In the genomic region with DNA sequence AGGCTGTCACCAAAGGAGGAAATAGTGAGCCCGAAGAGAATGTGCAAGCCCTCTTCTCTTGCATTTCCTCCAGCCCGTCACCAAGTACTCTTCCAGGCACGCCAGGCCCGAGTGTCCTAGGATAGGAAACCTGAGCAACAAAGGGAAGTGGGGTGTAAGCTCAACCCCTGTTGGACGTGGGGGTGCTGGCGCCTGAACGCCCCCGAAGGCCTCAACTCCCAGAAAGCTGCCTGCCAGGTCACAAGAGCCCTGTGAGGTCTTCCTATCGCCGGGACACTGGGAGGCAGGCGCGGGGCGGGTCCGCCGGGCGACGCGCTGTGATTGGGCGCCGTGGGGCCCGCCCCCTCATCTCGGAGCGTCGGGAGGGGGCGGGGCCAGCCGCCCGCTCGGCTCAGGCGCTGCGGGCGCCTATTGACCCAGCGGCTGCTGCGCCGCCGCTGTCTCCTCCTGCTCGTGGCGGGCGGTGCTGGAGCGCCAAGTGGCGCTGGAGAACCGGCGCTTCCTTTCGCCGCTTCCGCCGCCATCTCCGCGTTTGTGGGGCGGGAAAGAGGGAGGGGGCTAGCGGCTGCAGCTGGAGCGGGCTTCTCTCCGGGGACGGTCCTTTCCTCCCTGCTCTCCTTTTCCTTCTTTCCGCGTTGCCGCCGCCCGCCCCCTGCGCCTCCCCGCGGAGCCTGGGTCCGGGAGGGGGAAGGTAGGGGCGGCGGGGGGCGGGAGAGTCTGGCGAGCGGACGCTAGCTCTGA, we compare ENCODE assay signal across 1 cellular context.
TF ChIP-seq lines count a peak whose summit lies in the region.

No MANE protein-coding gene starts in this region.

TF ChIP-seq in HepG2, 621 proteins besides CTCF, POLR2A, EP300 and RAD21 (continued from another document):
- TF ChIP-seq, protein P1, sequence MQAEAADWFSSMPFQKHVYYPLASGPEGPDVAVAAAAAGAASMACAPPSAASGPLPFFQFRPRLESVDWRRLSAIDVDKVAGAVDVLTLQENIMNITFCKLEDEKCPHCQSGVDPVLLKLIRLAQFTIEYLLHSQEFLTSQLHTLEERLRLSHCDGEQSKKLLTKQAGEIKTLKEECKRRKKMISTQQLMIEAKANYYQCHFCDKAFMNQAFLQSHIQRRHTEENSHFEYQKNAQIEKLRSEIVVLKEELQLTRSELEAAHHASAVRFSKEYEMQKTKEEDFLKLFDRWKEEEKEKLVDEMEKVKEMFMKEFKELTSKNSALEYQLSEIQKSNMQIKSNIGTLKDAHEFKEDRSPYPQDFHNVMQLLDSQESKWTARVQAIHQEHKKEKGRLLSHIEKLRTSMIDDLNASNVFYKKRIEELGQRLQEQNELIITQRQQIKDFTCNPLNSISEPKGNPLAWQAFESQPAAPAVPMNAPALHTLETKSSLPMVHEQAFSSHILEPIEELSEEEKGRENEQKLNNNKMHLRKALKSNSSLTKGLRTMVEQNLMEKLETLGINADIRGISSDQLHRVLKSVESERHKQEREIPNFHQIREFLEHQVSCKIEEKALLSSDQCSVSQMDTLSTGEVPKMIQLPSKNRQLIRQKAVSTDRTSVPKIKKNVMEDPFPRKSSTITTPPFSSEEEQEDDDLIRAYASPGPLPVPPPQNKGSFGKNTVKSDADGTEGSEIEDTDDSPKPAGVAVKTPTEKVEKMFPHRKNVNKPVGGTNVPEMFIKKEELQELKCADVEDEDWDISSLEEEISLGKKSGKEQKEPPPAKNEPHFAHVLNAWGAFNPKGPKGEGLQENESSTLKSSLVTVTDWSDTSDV (CRISPR knock-in tag; IDR thresholded peaks at IDR 0.05) = no peak
- TF ChIP-seq, protein P2, sequence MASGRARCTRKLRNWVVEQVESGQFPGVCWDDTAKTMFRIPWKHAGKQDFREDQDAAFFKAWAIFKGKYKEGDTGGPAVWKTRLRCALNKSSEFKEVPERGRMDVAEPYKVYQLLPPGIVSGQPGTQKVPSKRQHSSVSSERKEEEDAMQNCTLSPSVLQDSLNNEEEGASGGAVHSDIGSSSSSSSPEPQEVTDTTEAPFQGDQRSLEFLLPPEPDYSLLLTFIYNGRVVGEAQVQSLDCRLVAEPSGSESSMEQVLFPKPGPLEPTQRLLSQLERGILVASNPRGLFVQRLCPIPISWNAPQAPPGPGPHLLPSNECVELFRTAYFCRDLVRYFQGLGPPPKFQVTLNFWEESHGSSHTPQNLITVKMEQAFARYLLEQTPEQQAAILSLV (CRISPR knock-in tag; IDR thresholded peaks at IDR 0.05; ENCODE audit: borderline replicate concordance) = no peak
- TF ChIP-seq JUND (CRISPR knock-in tag; IDR thresholded peaks at IDR 0.05) (no peak), MIER3 (CRISPR knock-in tag; IDR thresholded peaks at IDR 0.05; ENCODE audit: borderline replicate concordance) (no peak; the same call in 1 of the 2 replicates), ZKSCAN1 (IDR thresholded peaks at IDR 0.05; ENCODE audit: low read length) (no peak), NCOA1 (CRISPR knock-in tag; IDR thresholded peaks at IDR 0.05) (no peak), ZNF468 (CRISPR knock-in tag; IDR thresholded peaks at IDR 0.05) (no peak), ZFP36 (IDR thresholded peaks at IDR 0.05; ENCODE audit: borderline replicate concordance, low read depth, low read length, partially characterized antibody) (no peak), MED13 (CRISPR knock-in tag; IDR thresholded peaks at IDR 0.05) (no peak), CBX5 (CRISPR knock-in tag; IDR thresholded peaks at IDR 0.05; ENCODE audit: borderline replicate concordance) (no peak), FOXA1 (IDR thresholded peaks at IDR 0.05) (no peak), FOXA1 (CRISPR knock-in tag; IDR thresholded peaks at IDR 0.05) (peak; percentile 57), ZNF335 (CRISPR knock-in tag; IDR thresholded peaks at IDR 0.05) (peak; percentile 90), ZNF652 (CRISPR knock-in tag; IDR thresholded peaks at IDR 0.05; ENCODE audit: borderline replicate concordance, low read depth) (no peak), NFYC (CRISPR knock-in tag; IDR thresholded peaks at IDR 0.05) (peak; percentile 73), SP4 (CRISPR knock-in tag; IDR thresholded peaks at IDR 0.05) (peak; percentile 80), ZNF558 (CRISPR knock-in tag; IDR thresholded peaks at IDR 0.05; ENCODE audit: borderline replicate concordance) (peak; percentile 59), ZNF720 (CRISPR knock-in tag; IDR thresholded peaks at IDR 0.05) (no peak), CENPX (CRISPR knock-in tag; IDR thresholded peaks at IDR 0.05) (no peak), TCF7 (IDR thresholded peaks at IDR 0.05; ENCODE audit: low read depth) (no peak), STAG1 (CRISPR knock-in tag; IDR thresholded peaks at IDR 0.05) (peak; percentile 29; the same call in 1 of the 2 replicates), ATF7-NPFF (CRISPR knock-in tag; IDR thresholded peaks at IDR 0.05; ENCODE audit: low read depth) (peak; percentile 52), FOSL1 (CRISPR knock-in tag; IDR thresholded peaks at IDR 0.05; ENCODE audit: borderline replicate concordance) (no peak), ZSCAN21 (CRISPR knock-in tag; IDR thresholded peaks at IDR 0.05; ENCODE audit: borderline replicate concordance) (peak; percentile 45; the same call in 1 of the 2 replicates), CENPT (CRISPR knock-in tag; IDR thresholded peaks at IDR 0.05; ENCODE audit: low read depth) (no peak), MEIS1 (CRISPR knock-in tag; IDR thresholded peaks at IDR 0.05; ENCODE audit: borderline replicate concordance) (no peak), NFE2L2 (IDR thresholded peaks at IDR 0.05; ENCODE audit: low read length) (no peak)
- TF ChIP-seq, protein P3, sequence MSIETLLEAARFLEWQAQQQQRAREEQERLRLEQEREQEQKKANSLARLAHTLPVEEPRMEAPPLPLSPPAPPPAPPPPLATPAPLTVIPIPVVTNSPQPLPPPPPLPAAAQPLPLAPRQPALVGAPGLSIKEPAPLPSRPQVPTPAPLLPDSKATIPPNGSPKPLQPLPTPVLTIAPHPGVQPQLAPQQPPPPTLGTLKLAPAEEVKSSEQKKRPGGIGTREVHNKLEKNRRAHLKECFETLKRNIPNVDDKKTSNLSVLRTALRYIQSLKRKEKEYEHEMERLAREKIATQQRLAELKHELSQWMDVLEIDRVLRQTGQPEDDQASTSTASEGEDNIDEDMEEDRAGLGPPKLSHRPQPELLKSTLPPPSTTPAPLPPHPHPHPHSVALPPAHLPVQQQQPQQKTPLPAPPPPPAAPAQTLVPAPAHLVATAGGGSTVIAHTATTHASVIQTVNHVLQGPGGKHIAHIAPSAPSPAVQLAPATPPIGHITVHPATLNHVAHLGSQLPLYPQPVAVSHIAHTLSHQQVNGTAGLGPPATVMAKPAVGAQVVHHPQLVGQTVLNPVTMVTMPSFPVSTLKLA (IDR thresholded peaks at IDR 0.05) = peak; percentile 5; the same call in 1 of the 2 replicates
- TF ChIP-seq, protein P4, sequence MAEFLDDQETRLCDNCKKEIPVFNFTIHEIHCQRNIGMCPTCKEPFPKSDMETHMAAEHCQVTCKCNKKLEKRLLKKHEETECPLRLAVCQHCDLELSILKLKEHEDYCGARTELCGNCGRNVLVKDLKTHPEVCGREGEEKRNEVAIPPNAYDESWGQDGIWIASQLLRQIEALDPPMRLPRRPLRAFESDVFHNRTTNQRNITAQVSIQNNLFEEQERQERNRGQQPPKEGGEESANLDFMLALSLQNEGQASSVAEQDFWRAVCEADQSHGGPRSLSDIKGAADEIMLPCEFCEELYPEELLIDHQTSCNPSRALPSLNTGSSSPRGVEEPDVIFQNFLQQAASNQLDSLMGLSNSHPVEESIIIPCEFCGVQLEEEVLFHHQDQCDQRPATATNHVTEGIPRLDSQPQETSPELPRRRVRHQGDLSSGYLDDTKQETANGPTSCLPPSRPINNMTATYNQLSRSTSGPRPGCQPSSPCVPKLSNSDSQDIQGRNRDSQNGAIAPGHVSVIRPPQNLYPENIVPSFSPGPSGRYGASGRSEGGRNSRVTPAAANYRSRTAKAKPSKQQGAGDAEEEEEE (CRISPR knock-in tag; IDR thresholded peaks at IDR 0.05; ENCODE audit: borderline replicate concordance) = no peak
- TF ChIP-seq, protein P5, sequence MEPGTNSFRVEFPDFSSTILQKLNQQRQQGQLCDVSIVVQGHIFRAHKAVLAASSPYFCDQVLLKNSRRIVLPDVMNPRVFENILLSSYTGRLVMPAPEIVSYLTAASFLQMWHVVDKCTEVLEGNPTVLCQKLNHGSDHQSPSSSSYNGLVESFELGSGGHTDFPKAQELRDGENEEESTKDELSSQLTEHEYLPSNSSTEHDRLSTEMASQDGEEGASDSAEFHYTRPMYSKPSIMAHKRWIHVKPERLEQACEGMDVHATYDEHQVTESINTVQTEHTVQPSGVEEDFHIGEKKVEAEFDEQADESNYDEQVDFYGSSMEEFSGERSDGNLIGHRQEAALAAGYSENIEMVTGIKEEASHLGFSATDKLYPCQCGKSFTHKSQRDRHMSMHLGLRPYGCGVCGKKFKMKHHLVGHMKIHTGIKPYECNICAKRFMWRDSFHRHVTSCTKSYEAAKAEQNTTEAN (CRISPR knock-in tag; conservative IDR thresholded peaks at IDR 0.05) = peak; percentile 28; the same call in 1 of the 2 replicates
- TF ChIP-seq, protein P6, sequence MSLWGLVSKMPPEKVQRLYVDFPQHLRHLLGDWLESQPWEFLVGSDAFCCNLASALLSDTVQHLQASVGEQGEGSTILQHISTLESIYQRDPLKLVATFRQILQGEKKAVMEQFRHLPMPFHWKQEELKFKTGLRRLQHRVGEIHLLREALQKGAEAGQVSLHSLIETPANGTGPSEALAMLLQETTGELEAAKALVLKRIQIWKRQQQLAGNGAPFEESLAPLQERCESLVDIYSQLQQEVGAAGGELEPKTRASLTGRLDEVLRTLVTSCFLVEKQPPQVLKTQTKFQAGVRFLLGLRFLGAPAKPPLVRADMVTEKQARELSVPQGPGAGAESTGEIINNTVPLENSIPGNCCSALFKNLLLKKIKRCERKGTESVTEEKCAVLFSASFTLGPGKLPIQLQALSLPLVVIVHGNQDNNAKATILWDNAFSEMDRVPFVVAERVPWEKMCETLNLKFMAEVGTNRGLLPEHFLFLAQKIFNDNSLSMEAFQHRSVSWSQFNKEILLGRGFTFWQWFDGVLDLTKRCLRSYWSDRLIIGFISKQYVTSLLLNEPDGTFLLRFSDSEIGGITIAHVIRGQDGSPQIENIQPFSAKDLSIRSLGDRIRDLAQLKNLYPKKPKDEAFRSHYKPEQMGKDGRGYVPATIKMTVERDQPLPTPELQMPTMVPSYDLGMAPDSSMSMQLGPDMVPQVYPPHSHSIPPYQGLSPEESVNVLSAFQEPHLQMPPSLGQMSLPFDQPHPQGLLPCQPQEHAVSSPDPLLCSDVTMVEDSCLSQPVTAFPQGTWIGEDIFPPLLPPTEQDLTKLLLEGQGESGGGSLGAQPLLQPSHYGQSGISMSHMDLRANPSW (CRISPR knock-in tag; IDR thresholded peaks at IDR 0.05; ENCODE audit: borderline replicate concordance) = peak; percentile 43; the same call in 1 of the 2 replicates
- TF ChIP-seq, protein P7, sequence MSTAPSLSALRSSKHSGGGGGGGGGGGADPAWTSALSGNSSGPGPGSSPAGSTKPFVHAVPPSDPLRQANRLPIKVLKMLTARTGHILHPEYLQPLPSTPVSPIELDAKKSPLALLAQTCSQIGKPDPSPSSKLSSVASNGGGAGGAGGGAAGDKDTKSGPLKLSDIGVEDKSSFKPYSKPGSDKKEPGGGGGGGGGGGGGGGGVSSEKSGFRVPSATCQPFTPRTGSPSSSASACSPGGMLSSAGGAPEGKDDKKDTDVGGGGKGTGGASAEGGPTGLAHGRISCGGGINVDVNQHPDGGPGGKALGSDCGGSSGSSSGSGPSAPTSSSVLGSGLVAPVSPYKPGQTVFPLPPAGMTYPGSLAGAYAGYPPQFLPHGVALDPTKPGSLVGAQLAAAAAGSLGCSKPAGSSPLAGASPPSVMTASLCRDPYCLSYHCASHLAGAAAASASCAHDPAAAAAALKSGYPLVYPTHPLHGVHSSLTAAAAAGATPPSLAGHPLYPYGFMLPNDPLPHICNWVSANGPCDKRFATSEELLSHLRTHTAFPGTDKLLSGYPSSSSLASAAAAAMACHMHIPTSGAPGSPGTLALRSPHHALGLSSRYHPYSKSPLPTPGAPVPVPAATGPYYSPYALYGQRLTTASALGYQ (CRISPR knock-in tag; IDR thresholded peaks at IDR 0.05) = no peak
- TF ChIP-seq, protein P8, sequence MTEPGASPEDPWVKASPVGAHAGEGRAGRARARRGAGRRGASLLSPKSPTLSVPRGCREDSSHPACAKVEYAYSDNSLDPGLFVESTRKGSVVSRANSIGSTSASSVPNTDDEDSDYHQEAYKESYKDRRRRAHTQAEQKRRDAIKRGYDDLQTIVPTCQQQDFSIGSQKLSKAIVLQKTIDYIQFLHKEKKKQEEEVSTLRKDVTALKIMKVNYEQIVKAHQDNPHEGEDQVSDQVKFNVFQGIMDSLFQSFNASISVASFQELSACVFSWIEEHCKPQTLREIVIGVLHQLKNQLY (CRISPR knock-in tag; IDR thresholded peaks at IDR 0.05) = peak; percentile 13; the same call in 1 of the 2 replicates
- TF ChIP-seq, protein P9, sequence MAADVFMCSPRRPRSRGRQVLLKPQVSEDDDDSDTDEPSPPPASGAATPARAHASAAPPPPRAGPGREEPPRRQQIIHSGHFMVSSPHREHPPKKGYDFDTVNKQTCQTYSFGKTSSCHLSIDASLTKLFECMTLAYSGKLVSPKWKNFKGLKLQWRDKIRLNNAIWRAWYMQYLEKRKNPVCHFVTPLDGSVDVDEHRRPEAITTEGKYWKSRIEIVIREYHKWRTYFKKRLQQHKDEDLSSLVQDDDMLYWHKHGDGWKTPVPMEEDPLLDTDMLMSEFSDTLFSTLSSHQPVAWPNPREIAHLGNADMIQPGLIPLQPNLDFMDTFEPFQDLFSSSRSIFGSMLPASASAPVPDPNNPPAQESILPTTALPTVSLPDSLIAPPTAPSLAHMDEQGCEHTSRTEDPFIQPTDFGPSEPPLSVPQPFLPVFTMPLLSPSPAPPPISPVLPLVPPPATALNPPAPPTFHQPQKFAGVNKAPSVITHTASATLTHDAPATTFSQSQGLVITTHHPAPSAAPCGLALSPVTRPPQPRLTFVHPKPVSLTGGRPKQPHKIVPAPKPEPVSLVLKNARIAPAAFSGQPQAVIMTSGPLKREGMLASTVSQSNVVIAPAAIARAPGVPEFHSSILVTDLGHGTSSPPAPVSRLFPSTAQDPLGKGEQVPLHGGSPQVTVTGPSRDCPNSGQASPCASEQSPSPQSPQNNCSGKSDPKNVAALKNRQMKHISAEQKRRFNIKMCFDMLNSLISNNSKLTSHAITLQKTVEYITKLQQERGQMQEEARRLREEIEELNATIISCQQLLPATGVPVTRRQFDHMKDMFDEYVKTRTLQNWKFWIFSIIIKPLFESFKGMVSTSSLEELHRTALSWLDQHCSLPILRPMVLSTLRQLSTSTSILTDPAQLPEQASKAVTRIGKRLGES (CRISPR knock-in tag; IDR thresholded peaks at IDR 0.05; ENCODE audit: borderline replicate concordance) = no peak
TF ChIP-seq in HepG2: peak in this region for 213.
